ENCODE assay signal across 15 cellular contexts in genomic region chr3:110623571-110623970, GRCh38.
DNase-seq lines count a peak whose midpoint lies in the region; ATAC-seq, FAIRE-seq and TF ChIP-seq lines count a peak whose summit lies in the region.
"Had no signal": no experiment of that assay in that cellular context is flagged by ENCODE, and none has a peak within 500 bp of the region (broad histone marks: within the 10 kb centered on the region; RNA-seq: fewer than 3 reads in every experiment).

No MANE protein-coding gene starts in this region.

- POLR2A ChIA-PET in endothelial cell of umbilical vein (lab: Charles Lee), result no interaction called here

- no peaks in the 10 kb centered on the region for H3K4me1 ChIP-seq in endothelial cell of umbilical vein (ENCODE audit: control insufficient read depth, extremely low read depth, insufficient read depth, low read length)
- H3K4me1 ChIP-seq in esophagus muscularis mucosa, result no peaks in the 10 kb centered on the region

- H3K9me1 ChIP-seq in endothelial cell of umbilical vein (replicated peaks; ENCODE audit: control insufficient read depth, extremely low read depth, insufficient read depth, low read length), result no peaks in the 10 kb centered on the region

- ATAC-seq in GM19351 (IDR thresholded peaks at IDR 0.05; ENCODE audit: unreplicated experiment), result peak; percentile 47
- peak; percentile 72 for ATAC-seq in HG03432 (IDR thresholded peaks at IDR 0.05; ENCODE audit: unreplicated experiment)

- BruUV-seq in endothelial cell of umbilical vein (replicated peaks; lab: Mats Ljungman, UMichigan), result no TSS peak

- H3K36me3 ChIP-seq in endothelial cell of umbilical vein (ENCODE audit: control insufficient read depth in 2 of 2, extremely low read depth in 1 of 2, insufficient read depth in 2 of 2, low read length in 2 of 2) (no peaks in the 10 kb centered on the region), esophagus muscularis mucosa (no peaks in the 10 kb centered on the region)

- H3K79me2 ChIP-seq in endothelial cell of umbilical vein (ENCODE audit: control insufficient read depth, insufficient read depth, low read length), result no peaks in the 10 kb centered on the region

- FAIRE-seq in GM12891 (lab: Jason Lieb, UNC) (peak; percentile 16), endothelial cell of umbilical vein (lab: Jason Lieb, UNC) (no peak)

- no peaks in the 10 kb centered on the region for H3K9me3 ChIP-seq in endothelial cell of umbilical vein (replicated peaks; ENCODE audit: control insufficient read depth, insufficient read depth, low read length)
- no peaks in the 10 kb centered on the region for H3K9me3 ChIP-seq in esophagus muscularis mucosa

- no peak overlapping the region for H3K9ac ChIP-seq in endothelial cell of umbilical vein (replicated peaks; ENCODE audit: extremely low read depth, insufficient read depth, low read length)

- TF ChIP-seq CTCF in endothelial cell of umbilical vein (IDR thresholded peaks at IDR 0.05; ENCODE audit: extremely low read depth in 1 of 2, insufficient read depth in 1 of 2, low read depth in 1 of 2, low read length in 2 of 2) (no peak), dorsolateral prefrontal cortex (IDR thresholded peaks at IDR 0.05 in 54 of 56, conservative IDR thresholded peaks at IDR 0.05 in 2 of 56; ENCODE audit: low read depth in 1 of 56, partially characterized antibody in 56 of 56) (no peak), esophagus muscularis mucosa (IDR thresholded peaks at IDR 0.05) (no peak)

- TF ChIP-seq EP300 in esophagus muscularis mucosa (IDR thresholded peaks at IDR 0.05), result no peak

- intact Hi-C loops in endothelial cell of umbilical vein (cut with micrococcal nuclease) (no loop called here), dorsolateral prefrontal cortex (cut with DNase I) (no loop called here), esophagus muscularis mucosa (cut with DNase I) (no loop called here)

- H2AFZ ChIP-seq in endothelial cell of umbilical vein (ENCODE audit: low read depth, low read length), result peak overlapping the region; percentile 16

- no peak for DNase-seq in GM12891 (ENCODE audit: insufficient read length, low spot score)
- DNase-seq in endothelial cell of umbilical vein (ENCODE audit: low read depth, low spot score), result no peak
- no peak for DNase-seq in SKM-1 (lab: John Stamatoyannopoulos, UW; ENCODE audit: unreplicated experiment)
- no peak for DNase-seq in dorsolateral prefrontal cortex
- no peak for DNase-seq in effector CD8-positive, alpha-beta T cell (lab: John Stamatoyannopoulos, UW)
- DNase-seq in esophagus muscularis mucosa (ENCODE audit: extremely low spot score), result no peak
- DNase-seq: activated CD4-positive, alpha-beta T cell treated with anti-CD3 and anti-CD28 coated beads for 4 hours; activated naive CD8-positive, alpha-beta T cell treated with anti-CD3 and anti-CD28 coated beads, Interleukin-2, amount 10 ng/mL, durations not matched to agents 7 days and 5 days; hypothalamus; naive B cell; NCI-H1930; NCI-H774; substantia nigra had no signal

- CTCF ChIA-PET in endothelial cell of umbilical vein (lab: Charles Lee), result no interaction called here

- H3K27ac ChIP-seq in endothelial cell of umbilical vein (ENCODE audit: insufficient read depth, low read depth, low read length) (no peak overlapping the region), dorsolateral prefrontal cortex (no peak overlapping the region), esophagus muscularis mucosa (replicated peaks in 1 of 4) (no peak overlapping the region)

- H3K4me3 ChIP-seq in endothelial cell of umbilical vein (replicated peaks in 1 of 3; ENCODE audit: insufficient read depth in 1 of 3, low read depth in 1 of 3, low read length in 3 of 3), result no peak overlapping the region
- H3K4me3 ChIP-seq in dorsolateral prefrontal cortex, result no peak overlapping the region
- no peak overlapping the region for H3K4me3 ChIP-seq in esophagus muscularis mucosa

- no peak overlapping the region for H3K4me2 ChIP-seq in endothelial cell of umbilical vein (ENCODE audit: insufficient read depth, low read length)

- no peaks in the 10 kb centered on the region for H4K20me1 ChIP-seq in endothelial cell of umbilical vein (replicated peaks; ENCODE audit: control insufficient read depth, extremely low read depth, insufficient read depth, low read length)

- no peak for TF ChIP-seq POLR2A in GM12891 (IDR thresholded peaks at IDR 0.05; ENCODE audit: low read depth, low read length)
- no peak for TF ChIP-seq POLR2A in endothelial cell of umbilical vein (IDR thresholded peaks at IDR 0.05; ENCODE audit: low read depth, low read length)
- no peak for TF ChIP-seq POLR2A in esophagus muscularis mucosa (IDR thresholded peaks at IDR 0.05; ENCODE audit: low read depth)

- H3K27me3 ChIP-seq in endothelial cell of umbilical vein (ENCODE audit: control insufficient read depth in 2 of 2, insufficient read depth in 2 of 2, low read length in 2 of 2) (no peaks in the 10 kb centered on the region), dorsolateral prefrontal cortex (no peaks in the 10 kb centered on the region), esophagus muscularis mucosa (no peaks in the 10 kb centered on the region)

- dilution Hi-C loops in endothelial cell of umbilical vein (cut with MboI; ENCODE audit: extremely low pct_ligation_motif_present, low sequenced_read_pairs), result no loop called here

- WGBS in esophagus muscularis mucosa, result 50% methylated on average over 1 of the region's 1 CpG

TF ChIP-seq in GM12891, 5 proteins besides CTCF, POLR2A, EP300 and RAD21:
- TF ChIP-seq SPI1 (IDR thresholded peaks at IDR 0.05; ENCODE audit: low read depth, low read length) (no peak), TAF1 (IDR thresholded peaks at IDR 0.05; ENCODE audit: low read depth, low read length) (no peak), POLR2AphosphoS5 (IDR thresholded peaks at IDR 0.05; ENCODE audit: low read depth, low read length) (no peak), PAX5 (IDR thresholded peaks at IDR 0.05; ENCODE audit: insufficient read depth, low read length, severe bottlenecking) (no peak), POU2F2 (IDR thresholded peaks at IDR 0.05; ENCODE audit: low read depth, low read length) (no peak)

TF ChIP-seq in endothelial cell of umbilical vein, 7 proteins besides CTCF, POLR2A, EP300 and RAD21:
- TF ChIP-seq, protein P1, sequence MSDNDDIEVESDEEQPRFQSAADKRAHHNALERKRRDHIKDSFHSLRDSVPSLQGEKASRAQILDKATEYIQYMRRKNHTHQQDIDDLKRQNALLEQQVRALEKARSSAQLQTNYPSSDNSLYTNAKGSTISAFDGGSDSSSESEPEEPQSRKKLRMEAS (IDR thresholded peaks at IDR 0.05; ENCODE audit: insufficient read depth, insufficient read length), result no peak
- TF ChIP-seq MYC (IDR thresholded peaks at IDR 0.05; ENCODE audit: low read depth, low read length), result no peak
- TF ChIP-seq JUN (IDR thresholded peaks at IDR 0.05; ENCODE audit: borderline replicate concordance, insufficient read depth, insufficient read length, low read depth), result no peak
- no peak for TF ChIP-seq FOS (IDR thresholded peaks at IDR 0.05; ENCODE audit: borderline replicate concordance, insufficient read depth, low read length)
- TF ChIP-seq EZH2 (IDR thresholded peaks at IDR 0.05; ENCODE audit: borderline replicate concordance, low read depth, low read length, severe bottlenecking), result no peak
- no peak for TF ChIP-seq GATA2 (IDR thresholded peaks at IDR 0.05; ENCODE audit: insufficient read depth, insufficient read length, low read depth, low read length)
- TF ChIP-seq POLR2AphosphoS5 (IDR thresholded peaks at IDR 0.05; ENCODE audit: insufficient read depth, low read depth, low read length), result no peak
TF ChIP-seq in endothelial cell of umbilical vein: peak in this region for 0.
